Comparison of ENCODE assay signal across 8 cellular contexts in the genomic region with DNA sequence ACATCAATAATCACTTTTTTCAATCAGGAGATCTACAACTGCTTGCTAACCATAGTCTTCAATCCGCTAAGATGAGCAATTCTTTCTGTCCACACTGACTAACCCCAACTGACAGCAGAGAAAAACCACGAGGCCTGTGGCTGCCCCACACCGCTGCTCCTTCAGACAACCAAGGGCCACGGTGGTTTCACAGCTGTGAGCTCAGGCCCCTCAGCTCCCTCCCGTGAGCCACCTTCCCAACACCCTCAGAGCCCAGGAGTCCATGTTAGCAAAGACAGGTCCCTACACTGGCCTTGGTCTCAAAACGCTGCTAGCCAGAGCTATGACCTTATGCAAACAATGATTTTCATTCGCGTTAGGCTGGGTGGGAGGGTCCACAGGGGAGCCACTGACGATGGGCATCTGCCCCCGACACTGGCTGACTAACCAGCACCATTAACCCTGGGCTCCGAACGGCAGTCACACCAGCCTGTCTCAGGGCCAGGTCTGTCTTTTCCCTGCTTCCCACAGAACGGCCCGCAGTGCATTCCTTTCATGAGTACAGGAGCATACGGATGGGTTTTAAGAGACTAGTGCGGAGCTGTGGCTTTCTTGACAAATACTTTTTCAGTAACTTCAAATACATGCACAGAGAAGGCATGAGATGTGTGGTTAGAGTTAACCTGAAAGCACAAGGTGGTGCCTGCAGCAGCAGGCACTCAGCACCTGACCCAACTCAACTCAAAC.
DNase-seq lines count a peak whose midpoint lies in the region; ATAC-seq lines count a peak whose summit lies in the region.

No MANE protein-coding gene starts in this region.

- DNase-seq in A172 (ENCODE audit: low spot score) (peak; percentile 65), glomerular visceral epithelial cell (ENCODE audit: extremely low spot score) (peak; percentile 87), DMS153 (lab: John Stamatoyannopoulos, UW) (no peak), SIG-M5 (lab: John Stamatoyannopoulos, UW) (no peak)
- DNase-seq in activated CD8-positive, alpha-beta memory T cell treated with anti-CD3 and anti-CD28 coated beads for 24 hours: peak; percentile 85
- peak; percentile 47 for DNase-seq in stimulated activated CD8-positive, alpha-beta memory T cell treated with anti-CD3 and anti-CD28 coated beads, Interleukin-12 subunit alpha, Interleukin-12 subunit beta, amount 100 ng/mL, for 1 hour (ENCODE audit: low read depth)

- ATAC-seq in GM19324 (IDR thresholded peaks at IDR 0.05; ENCODE audit: low FRiP score, unreplicated experiment): peak; percentile 54
- peak; percentile 69 for ATAC-seq in HG03432 (IDR thresholded peaks at IDR 0.05; ENCODE audit: unreplicated experiment)

Comparison
In these comparisons a context has a peak if more than half of its experiments do, and no peak if none do; other contexts are left out.
1. DNase-seq: peak in A172 (single experiment), activated CD8-positive, alpha-beta memory T cell treated with anti-CD3 and anti-CD28 coated beads for 24 hours (single experiment), glomerular visceral epithelial cell (single experiment) and stimulated activated CD8-positive, alpha-beta memory T cell treated with anti-CD3 and anti-CD28 coated beads, Interleukin-12 subunit alpha, Interleukin-12 subunit beta, amount 100 ng/mL, for 1 hour (single experiment); none in DMS153 (single experiment) and SIG-M5 (single experiment).